In genomic region chr22:45181240-45181639, GRCh38 we compare ENCODE assay signal across 20 cellular contexts. TPM values are rescaled to one million over a fixed set of nuclear protein-coding genes. Genes with fewer than 3 reads are reported as not detected.
A peak's percentile ranks its signal among the peaks of the same experiment; 100 is the strongest.
DNase-seq lines count a peak whose midpoint lies in the region; ATAC-seq, FAIRE-seq and TF ChIP-seq lines count a peak whose summit lies in the region.
"Had no signal": no experiment of that assay in that cellular context is flagged by ENCODE, and none has a peak within 500 bp of the region (broad histone marks: within the 10 kb centered on the region; RNA-seq: fewer than 3 reads in every experiment).

No MANE protein-coding gene starts in this region.

- no peaks in the 10 kb centered on the region for H3K27me3 Mint-ChIP-seq in activated T-cell treated with anti-CD3 and anti-CD28 coated beads, Interleukin-2, amount 50 U/mL, for 24 hours
- H3K27me3 Mint-ChIP-seq in CD8-positive, alpha-beta T cell (ENCODE audit: low read depth): no peaks in the 10 kb centered on the region
- H3K27me3 Mint-ChIP-seq in activated naive CD8-positive, alpha-beta T cell: no peaks in the 10 kb centered on the region

- H2AK5ac ChIP-seq in mesendoderm (ENCODE audit: low read length): no peak overlapping the region

- no peak overlapping the region for H4K8ac ChIP-seq in mesendoderm (ENCODE audit: low read depth, low read length)

- peaks cover 22% of the 10 kb centered on the region for H3K79me2 ChIP-seq in mesendoderm (ENCODE audit: control insufficient read depth, insufficient read depth, low read length)

- WGBS in mesendoderm (ENCODE audit: extremely low coverage, insufficient coverage, low lambda C conversion rate): no CpG with 5 or more reads among the region's 4 CpGs

- CTCF ChIA-PET in CD8-positive, alpha-beta T cell (lab: Charles Lee): interaction anchor here (0.6 kb wide), 1 partner anchor 565 kb away, joined by 4 read pairs; no protein-coding TSS in a partner anchor

- H4K5ac ChIP-seq in mesendoderm (ENCODE audit: low read length): no peak overlapping the region

- H3K4me1 ChIP-seq in CD8-positive, alpha-beta T cell (ENCODE audit: insufficient read depth, low read length): peaks cover 24% of the 10 kb centered on the region
- no peaks in the 10 kb centered on the region for H3K4me1 ChIP-seq in mesendoderm (ENCODE audit: control insufficient read depth, low read depth, low read length)

- no peak overlapping the region for H2BK120ac ChIP-seq in mesendoderm (ENCODE audit: low read depth, low read length)

- no peaks in the 10 kb centered on the region for H3K9me3 ChIP-seq in CD8-positive, alpha-beta T cell (ENCODE audit: low read length)

- H3K36me3 Mint-ChIP-seq in activated T-cell treated with anti-CD3 and anti-CD28 coated beads, Interleukin-2, amount 50 U/mL, for 24 hours (ENCODE audit: low read depth): peaks cover 99% of the 10 kb centered on the region
- peaks cover 91% of the 10 kb centered on the region for H3K36me3 Mint-ChIP-seq in CD8-positive, alpha-beta T cell
- peaks cover 2% of the 10 kb centered on the region for H3K36me3 Mint-ChIP-seq in activated naive CD8-positive, alpha-beta T cell

- DNase-seq in activated T-cell treated with anti-CD3 and anti-CD28 coated beads, Interleukin-2, amount 50 U/mL, for 24 hours: no peak
- DNase-seq in activated T-cell treated with anti-CD3 and anti-CD28 coated beads, Interleukin-2, amount 50 U/mL, for 1 hour: no peak
- no peak for DNase-seq in CD8-positive, alpha-beta T cell
- DNase-seq in mesendoderm (no peak), GM12892 (ENCODE audit: insufficient read length) (no peak), NOMO-1 (lab: John Stamatoyannopoulos, UW; ENCODE audit: unreplicated experiment in 2 of 2) (no peak)
- DNase-seq: C1 segment of cervical spinal cord, DMS79, KBM-7, NCI-H1092, NCI-H187 treated with DMSO at 0.1 percent for 48 hours, NCI-H2171 treated with DMSO at 0.1 percent for 48 hours, NCI-H510A, SHP77 had no signal

- no peak for FAIRE-seq in GM12892 (lab: Jason Lieb, UNC)
- FAIRE-seq: A204.1, GM12878, RCC 7860 had no signal

- POLR2A ChIA-PET in CD8-positive, alpha-beta T cell (lab: Charles Lee): interaction anchor here (0.6 kb wide), 1 partner anchor 87 kb away, joined by 7 read pairs; no protein-coding TSS in a partner anchor

- no peak overlapping the region for H3K4me3 Mint-ChIP-seq in activated T-cell treated with anti-CD3 and anti-CD28 coated beads, Interleukin-2, amount 50 U/mL, for 24 hours
- H3K4me3 Mint-ChIP-seq in CD8-positive, alpha-beta T cell: no peak overlapping the region
- no peak overlapping the region for H3K4me3 Mint-ChIP-seq in activated naive CD8-positive, alpha-beta T cell

- no peak overlapping the region for H3K18ac ChIP-seq in mesendoderm (ENCODE audit: low read length)

- H3K27ac Mint-ChIP-seq in activated T-cell treated with anti-CD3 and anti-CD28 coated beads, Interleukin-2, amount 50 U/mL, for 24 hours: peak overlapping the region; percentile 77
- H3K27ac Mint-ChIP-seq in CD8-positive, alpha-beta T cell: peak overlapping the region; percentile 82
- peak overlapping the region; percentile 54 for H3K27ac Mint-ChIP-seq in activated naive CD8-positive, alpha-beta T cell

- peaks cover 23% of the 10 kb centered on the region for H3K79me1 ChIP-seq in mesendoderm (ENCODE audit: low read length)

- no peak overlapping the region for H3K27ac ChIP-seq in CD8-positive, alpha-beta T cell (ENCODE audit: low read depth, low read length)
- peak overlapping the region; percentile 13 for H3K27ac ChIP-seq in mesendoderm (ENCODE audit: low read depth, low read length)
- H3K27ac ChIP-seq: HL-60 had no signal

- no peak overlapping the region for H2BK15ac ChIP-seq in mesendoderm (replicated peaks; ENCODE audit: low read depth)

- no peak overlapping the region for H2BK5ac ChIP-seq in mesendoderm (ENCODE audit: low read length)

- H3K9ac ChIP-seq in mesendoderm (ENCODE audit: low read length): no peak overlapping the region

- H3K4ac ChIP-seq in mesendoderm (ENCODE audit: low read depth, low read length): no peak overlapping the region

- H3K9me3 Mint-ChIP-seq in activated T-cell treated with anti-CD3 and anti-CD28 coated beads, Interleukin-2, amount 50 U/mL, for 24 hours: no peaks in the 10 kb centered on the region
- H3K9me3 Mint-ChIP-seq in CD8-positive, alpha-beta T cell: no peaks in the 10 kb centered on the region
- no peaks in the 10 kb centered on the region for H3K9me3 Mint-ChIP-seq in activated naive CD8-positive, alpha-beta T cell (ENCODE audit: low read depth)

- no peak for ATAC-seq in CD8-positive, alpha-beta T cell
- ATAC-seq in GM21526 (IDR thresholded peaks at IDR 0.05; ENCODE audit: low FRiP score, unreplicated experiment): no peak
- ATAC-seq: GM12878 had no signal

- peaks cover 59% of the 10 kb centered on the region for H3K36me3 ChIP-seq in CD8-positive, alpha-beta T cell (ENCODE audit: insufficient read depth, low read length)
- H3K36me3 ChIP-seq in mesendoderm (ENCODE audit: control insufficient read depth, insufficient read depth, low read length): peaks cover 26% of the 10 kb centered on the region

- no peak overlapping the region for H3K4me3 ChIP-seq in CD8-positive, alpha-beta T cell (ENCODE audit: low read depth, low read length)
- H3K4me3 ChIP-seq in mesendoderm (ENCODE audit: low read length): no peak overlapping the region
- H3K4me3 ChIP-seq: GM12878 had no signal

- no peaks in the 10 kb centered on the region for H3K27me3 ChIP-seq in CD8-positive, alpha-beta T cell (ENCODE audit: insufficient read depth, low read length)
- H3K27me3 ChIP-seq in mesendoderm (ENCODE audit: insufficient read depth, low read length, poor library complexity): no peaks in the 10 kb centered on the region

- H3K56ac ChIP-seq in mesendoderm (ENCODE audit: low read length): no peak overlapping the region

- intact Hi-C loops in CD8-positive, alpha-beta T cell (cut with DNase I, micrococcal nuclease): no loop called here

- no peak overlapping the region for H3K4me2 ChIP-seq in mesendoderm (ENCODE audit: low read length)

- peaks cover 64% of the 10 kb centered on the region for H3K4me1 Mint-ChIP-seq in activated T-cell treated with anti-CD3 and anti-CD28 coated beads, Interleukin-2, amount 50 U/mL, for 24 hours (ENCODE audit: low read depth)
- H3K4me1 Mint-ChIP-seq in CD8-positive, alpha-beta T cell (ENCODE audit: low read depth): peaks cover 50% of the 10 kb centered on the region
- H3K4me1 Mint-ChIP-seq in activated naive CD8-positive, alpha-beta T cell (ENCODE audit: low read depth): peaks cover 54% of the 10 kb centered on the region

- no peak overlapping the region for H3K23ac ChIP-seq in mesendoderm (ENCODE audit: low read length)

- TF ChIP-seq POLR2A in GM12892 (IDR thresholded peaks at IDR 0.05; ENCODE audit: low read depth, low read length): no peak

- TF ChIP-seq CTCF in CD8-positive, alpha-beta T cell (IDR thresholded peaks at IDR 0.05): no peak

RNA-seq across cellular contexts. Expression of gene NUP50, which starts 17.5 kb away (rescaled TPM):
- 100 to 1,000 TPM; 133 to 134 TPM for total RNA-seq in CD8-positive, alpha-beta T cell
- polyA plus RNA-seq in mesendoderm (2013, experiment 1 of 2): 68.7 TPM
- polyA plus RNA-seq in mesendoderm (2013, experiment 2 of 2): 68.1 TPM
- polyA plus RNA-seq in GM12892 (2012; ENCODE audit: missing spikeins): 45.5 TPM

RNA-seq across cellular contexts. Expression of gene KIAA0930, which starts 59.5 kb away (rescaled TPM):
- total RNA-seq in CD8-positive, alpha-beta T cell: 10 to 100 TPM in 1 of 2 experiments, 1 to 10 TPM in 1; 6.6 to 11.7 TPM
- polyA plus RNA-seq in mesendoderm (2013, experiment 1 of 2): 38.5 TPM
- 41.4 TPM for polyA plus RNA-seq in mesendoderm (2013, experiment 2 of 2)
- polyA plus RNA-seq in GM12892 (2012; ENCODE audit: missing spikeins): 32.5 TPM
